In the genomic region with DNA sequence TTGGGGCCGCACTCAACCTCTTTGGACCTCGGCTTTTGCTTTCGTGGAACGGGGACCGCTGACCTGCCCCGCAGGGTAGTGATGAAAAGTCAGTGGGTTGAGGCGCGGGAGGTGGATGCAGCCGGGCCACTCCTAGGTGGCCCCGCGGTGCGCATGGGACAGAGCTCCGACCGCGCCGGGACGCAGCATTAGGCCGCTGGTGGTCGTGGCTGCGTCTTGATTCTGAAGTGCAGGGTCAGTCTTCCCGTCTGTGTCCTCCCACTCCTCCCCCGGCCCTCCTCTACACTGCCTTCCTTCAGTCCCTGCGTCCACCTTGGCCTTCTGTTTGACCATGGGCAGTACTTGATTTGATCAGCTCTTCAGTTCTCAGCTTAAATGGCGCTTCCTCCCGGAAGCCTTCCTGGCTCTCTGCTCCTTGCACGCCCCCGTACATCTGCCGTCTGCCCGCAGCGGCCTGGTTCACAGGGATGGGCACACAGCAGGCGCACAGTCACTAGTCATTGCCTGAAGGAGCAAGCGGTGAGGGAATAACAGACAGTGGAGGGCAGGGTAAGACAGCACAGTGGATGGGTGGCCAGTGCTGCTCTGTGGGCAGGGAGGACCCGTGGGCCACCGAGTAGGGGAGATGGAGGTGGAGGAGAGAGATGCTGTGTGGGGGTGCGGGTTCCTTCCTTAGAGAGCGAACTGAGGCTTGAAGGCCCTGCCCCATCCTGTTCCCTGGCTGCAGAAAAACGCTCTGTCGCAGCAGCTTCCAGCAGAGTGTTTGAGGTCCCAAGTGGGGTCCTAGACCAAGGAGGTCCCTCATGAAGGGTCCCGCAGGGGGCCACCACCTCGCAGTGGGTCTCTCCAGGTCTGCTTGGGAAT, we compare ENCODE assay signal across 8 cellular contexts. TPM values are rescaled to one million over a fixed set of nuclear protein-coding genes. Genes with fewer than 3 reads are reported as not detected.
DNase-seq lines count a peak whose midpoint lies in the region; ATAC-seq and TF ChIP-seq lines count a peak whose summit lies in the region.

No MANE protein-coding gene starts in this region.

- peak overlapping the region; percentile 98 for H3K4me2 ChIP-seq in skeletal muscle satellite cell (ENCODE audit: low read length)

- no peaks in the 10 kb centered on the region for H3K27me3 Mint-ChIP-seq in activated naive CD8-positive, alpha-beta T cell treated with anti-CD3 and anti-CD28 coated beads, Interleukin-2, amount 10 ng/mL, durations not matched to agents 7 days and 5 days

- no peaks in the 10 kb centered on the region for H3K36me3 ChIP-seq in iPS DF 6.9 (ENCODE audit: control insufficient read depth, insufficient read depth, low read length)
- peaks cover 2% of the 10 kb centered on the region for H3K36me3 ChIP-seq in skeletal muscle satellite cell (ENCODE audit: insufficient read depth, low read length)

- H3K4me1 ChIP-seq in iPS DF 6.9 (ENCODE audit: control insufficient read depth, insufficient read depth, low read length) (peaks cover 6% of the 10 kb centered on the region), skeletal muscle satellite cell (ENCODE audit: control insufficient read depth, insufficient read depth, low read length) (peaks cover 19% of the 10 kb centered on the region)

- peaks cover 14% of the 10 kb centered on the region for H3K36me3 Mint-ChIP-seq in activated naive CD8-positive, alpha-beta T cell treated with anti-CD3 and anti-CD28 coated beads, Interleukin-2, amount 10 ng/mL, durations not matched to agents 7 days and 5 days

- H3K27me3 ChIP-seq in iPS DF 6.9 (ENCODE audit: control insufficient read depth, insufficient read depth, low read length) (no peaks in the 10 kb centered on the region), skeletal muscle satellite cell (ENCODE audit: control insufficient read depth, insufficient read depth, low read length) (no peaks in the 10 kb centered on the region)

- DNase-seq in GM12864 (ENCODE audit: low read depth) (no peak), NAMALWA (ENCODE audit: low spot score) (peak; percentile 50), iPS DF 6.9 (ENCODE audit: low read depth, low spot score) (no peak), NCI-H1436 treated with DMSO at 0.1 percent for 48 hours (lab: John Stamatoyannopoulos, UW) (no peak), HT-29 (ENCODE audit: low spot score) (no peak), NCI-H2029 (lab: John Stamatoyannopoulos, UW) (no peak)
- DNase-seq in activated naive CD8-positive, alpha-beta T cell treated with anti-CD3 and anti-CD28 coated beads, Interleukin-2, amount 10 ng/mL, durations not matched to agents 7 days and 5 days, result peak; percentile 61

- POLR2A ChIA-PET in activated naive CD8-positive, alpha-beta T cell treated with anti-CD3 and anti-CD28 coated beads, Interleukin-2, amount 10 ng/mL, durations not matched to agents 7 days and 5 days (lab: Charles Lee), result interaction anchor here (0.6 to 1.4 kb wide), 4 partner anchors 9 to 42 kb away, joined by 3 to 13 read pairs (median 3); a partner anchor contains a TSS

- no peak overlapping the region for H3K27ac ChIP-seq in iPS DF 6.9 (ENCODE audit: low read length)

- WGBS in iPS DF 6.9 (ENCODE audit: insufficient coverage, insufficient read length), result no CpG with 5 or more reads among the region's 40 CpGs

- peaks cover 35% of the 10 kb centered on the region for H3K4me1 Mint-ChIP-seq in activated naive CD8-positive, alpha-beta T cell treated with anti-CD3 and anti-CD28 coated beads, Interleukin-2, amount 10 ng/mL, durations not matched to agents 7 days and 5 days

- peak; percentile 30 for ATAC-seq in activated naive CD8-positive, alpha-beta T cell treated with anti-CD3 and anti-CD28 coated beads, Interleukin-2, amount 10 ng/mL, durations not matched to agents 7 days and 5 days (ENCODE audit: low read depth)

- H3K4me3 Mint-ChIP-seq in activated naive CD8-positive, alpha-beta T cell treated with anti-CD3 and anti-CD28 coated beads, Interleukin-2, amount 10 ng/mL, durations not matched to agents 7 days and 5 days, result peak overlapping the region; percentile 95

- TF ChIP-seq CTCF in GM12864 (IDR thresholded peaks at IDR 0.05; ENCODE audit: low read depth, low read length, missing control alignments), result no peak

- H3K27ac Mint-ChIP-seq in activated naive CD8-positive, alpha-beta T cell treated with anti-CD3 and anti-CD28 coated beads, Interleukin-2, amount 10 ng/mL, durations not matched to agents 7 days and 5 days, result peak overlapping the region; percentile 90

- H3K9me3 ChIP-seq in iPS DF 6.9 (ENCODE audit: control insufficient read depth, insufficient read depth, low read length), result no peaks in the 10 kb centered on the region
- H3K9me3 ChIP-seq in skeletal muscle satellite cell (replicated peaks; ENCODE audit: low read length), result no peaks in the 10 kb centered on the region

- no peaks in the 10 kb centered on the region for H3K9me3 Mint-ChIP-seq in activated naive CD8-positive, alpha-beta T cell treated with anti-CD3 and anti-CD28 coated beads, Interleukin-2, amount 10 ng/mL, durations not matched to agents 7 days and 5 days

- H3K4me3 ChIP-seq in GM12864 (ENCODE audit: low read depth, low read length), result peak overlapping the region; percentile 72
- peak overlapping the region; percentile 52; the same call in 1 of the 2 replicates for H3K4me3 ChIP-seq in iPS DF 6.9 (ENCODE audit: low read length)
- H3K4me3 ChIP-seq in skeletal muscle satellite cell (ENCODE audit: low read length), result peak overlapping the region; percentile 84

- peak overlapping the region; percentile 84 for H3K9ac ChIP-seq in skeletal muscle satellite cell (ENCODE audit: low read depth, low read length)

RNA-seq across cellular contexts. Expression of a gene that starts 0.7 kb away (rescaled TPM):
- total RNA-seq in activated naive CD8-positive, alpha-beta T cell treated with anti-CD3 and anti-CD28 coated beads, Interleukin-2, amount 10 ng/mL, durations not matched to agents 7 days and 5 days, result 10 to 100 TPM; 35.4 to 40.5 TPM
- total RNA-seq in skeletal muscle satellite cell (2012; rRNA removed), result 8.5 and 11.7 TPM in 2 replicates
- 0.28 TPM in 1 of 2 replicates, not detected in the other for total RNA-seq in HT-29 (2014; rRNA removed; shearing (Covaris generic))

RNA-seq across cellular contexts. Expression of a gene that starts 41.3 kb away (rescaled TPM):
- 10 to 100 TPM; 72.1 to 73.7 TPM for total RNA-seq in activated naive CD8-positive, alpha-beta T cell treated with anti-CD3 and anti-CD28 coated beads, Interleukin-2, amount 10 ng/mL, durations not matched to agents 7 days and 5 days
- 25.6 and 33.9 TPM in 2 replicates for total RNA-seq in skeletal muscle satellite cell (2012; rRNA removed)
- 53.5 and 57.5 TPM in 2 replicates for total RNA-seq in HT-29 (2014; rRNA removed; shearing (Covaris generic))

RNA-seq across cellular contexts. Expression of a gene that starts 42.5 kb away (rescaled TPM):
- 10 to 100 TPM; 52.9 to 54.4 TPM for total RNA-seq in activated naive CD8-positive, alpha-beta T cell treated with anti-CD3 and anti-CD28 coated beads, Interleukin-2, amount 10 ng/mL, durations not matched to agents 7 days and 5 days
- 27.4 and 37.8 TPM in 2 replicates for total RNA-seq in skeletal muscle satellite cell (2012; rRNA removed)
- 58.5 and 70.1 TPM in 2 replicates for total RNA-seq in HT-29 (2014; rRNA removed; shearing (Covaris generic))

Comparison
In these comparisons a context has a peak if more than half of its experiments do, and no peak if none do; other contexts are left out.
1. DNase-seq: peak in NAMALWA (single experiment) and activated naive CD8-positive, alpha-beta T cell treated with anti-CD3 and anti-CD28 coated beads, Interleukin-2, amount 10 ng/mL, durations not matched to agents 7 days and 5 days (single experiment); none in GM12864 (single experiment), iPS DF 6.9 (single experiment), NCI-H1436 treated with DMSO at 0.1 percent for 48 hours (single experiment), HT-29 (single experiment) and NCI-H2029 (single experiment).
2. RNA of a gene that starts 0.7 kb away (total RNA-seq): 35.4 to 40.5 TPM in activated naive CD8-positive, alpha-beta T cell treated with anti-CD3 and anti-CD28 coated beads, Interleukin-2, amount 10 ng/mL, durations not matched to agents 7 days and 5 days; 0.28 TPM in HT-29; every median in the first group is over 10 times any median in the second.
3. Peak in every context shown above with its lines, with median percentiles within 50 percentile points of each other: H3K4me3 ChIP-seq.